ENCODE assay signal across 9 cellular contexts in the genomic region with DNA sequence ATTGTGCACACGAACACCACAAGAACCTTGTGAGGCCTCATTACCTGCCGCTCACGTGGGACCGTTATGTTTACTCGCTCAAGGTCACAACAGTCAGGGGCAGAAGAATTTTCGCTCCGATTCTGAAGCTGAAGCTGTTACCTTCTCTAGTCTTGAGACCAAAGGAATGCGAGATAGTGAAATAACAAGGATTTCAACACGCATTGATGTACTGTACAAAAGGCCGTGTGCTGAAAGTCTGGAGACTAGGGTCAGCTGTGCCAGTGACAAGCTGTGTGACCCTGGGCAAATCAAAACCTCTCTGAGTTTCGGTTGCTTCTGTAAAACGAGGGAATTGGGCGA. TPM values are rescaled to one million over a fixed set of nuclear protein-coding genes. Genes with fewer than 3 reads are reported as not detected.
DNase-seq lines count a peak whose midpoint lies in the region; ATAC-seq, FAIRE-seq and TF ChIP-seq lines count a peak whose summit lies in the region.
"Had no signal": no experiment of that assay in that cellular context is flagged by ENCODE, and none has a peak within 500 bp of the region (broad histone marks: within the 10 kb centered on the region; RNA-seq: fewer than 3 reads in every experiment).

No MANE protein-coding gene starts in this region.

- peaks cover 44% of the 10 kb centered on the region for H3K4me1 Mint-ChIP-seq in activated CD4-positive, alpha-beta T cell treated with anti-CD3 and anti-CD28 coated beads, Interleukin-2, amount 10 ng/mL, durations not matched to agents 24 days and 14 days
- H3K4me1 Mint-ChIP-seq in neural crest cell: peaks cover 42% of the 10 kb centered on the region

- FAIRE-seq in D721Med (lab: Jason Lieb, UNC): no peak
- FAIRE-seq: frontal cortex had no signal

- H3K36me3 Mint-ChIP-seq in activated CD4-positive, alpha-beta T cell treated with anti-CD3 and anti-CD28 coated beads, Interleukin-2, amount 10 ng/mL, durations not matched to agents 24 days and 14 days (ENCODE audit: low read depth): peaks cover 34% of the 10 kb centered on the region
- H3K36me3 Mint-ChIP-seq in neural crest cell (ENCODE audit: low read depth): peaks cover 26% of the 10 kb centered on the region

- H3K27ac Mint-ChIP-seq in activated CD4-positive, alpha-beta T cell treated with anti-CD3 and anti-CD28 coated beads, Interleukin-2, amount 10 ng/mL, durations not matched to agents 24 days and 14 days: peak overlapping the region; percentile 99
- H3K27ac Mint-ChIP-seq in neural crest cell (ENCODE audit: unreplicated experiment): peak overlapping the region; percentile 99

- no peak for TF ChIP-seq POLR2A in uterus (IDR thresholded peaks at IDR 0.05)

- peak overlapping the region; percentile 96 for H3K9ac ChIP-seq in endocrine pancreas (ENCODE audit: control insufficient read depth, insufficient read depth, low read length)

- H3K4me3 ChIP-seq in endocrine pancreas (ENCODE audit: control insufficient read depth, insufficient read depth, low read length): peak overlapping the region; percentile 92
- H3K4me3 ChIP-seq in uterus: peak overlapping the region; percentile 71 to 78

- peak overlapping the region; percentile 93 for H3K4me3 Mint-ChIP-seq in activated CD4-positive, alpha-beta T cell treated with anti-CD3 and anti-CD28 coated beads, Interleukin-2, amount 10 ng/mL, durations not matched to agents 24 days and 14 days
- peak overlapping the region; percentile 96 for H3K4me3 Mint-ChIP-seq in neural crest cell

- peak overlapping the region; percentile 98 to 99 for H3K27ac ChIP-seq in uterus

- no peaks in the 10 kb centered on the region for H3K27me3 Mint-ChIP-seq in activated CD4-positive, alpha-beta T cell treated with anti-CD3 and anti-CD28 coated beads, Interleukin-2, amount 10 ng/mL, durations not matched to agents 24 days and 14 days
- no peaks in the 10 kb centered on the region for H3K27me3 Mint-ChIP-seq in neural crest cell (ENCODE audit: low read depth)

- TF ChIP-seq CTCF in neural crest cell (conservative IDR thresholded peaks at IDR 0.05) (no peak), uterus (IDR thresholded peaks at IDR 0.05) (no peak), D721Med (IDR thresholded peaks at IDR 0.05; ENCODE audit: insufficient read depth, missing control alignments) (no peak)

- ATAC-seq in GM19372 (IDR thresholded peaks at IDR 0.05; ENCODE audit: low read depth, unreplicated experiment) (peak; percentile 24), HG03196 (IDR thresholded peaks at IDR 0.05; ENCODE audit: unreplicated experiment) (peak; percentile 27)

- H3K4me1 ChIP-seq in endocrine pancreas (ENCODE audit: control insufficient read depth, insufficient read depth, low read length) (no peaks in the 10 kb centered on the region), uterus (no peaks in the 10 kb centered on the region)

- H3K9me3 Mint-ChIP-seq in activated CD4-positive, alpha-beta T cell treated with anti-CD3 and anti-CD28 coated beads, Interleukin-2, amount 10 ng/mL, durations not matched to agents 24 days and 14 days: no peaks in the 10 kb centered on the region
- peaks cover 8% of the 10 kb centered on the region for H3K9me3 Mint-ChIP-seq in neural crest cell

- H3K9me3 ChIP-seq in endocrine pancreas (ENCODE audit: control insufficient read depth, low read length): peaks cover 2% of the 10 kb centered on the region
- H3K9me3 ChIP-seq in uterus: no peaks in the 10 kb centered on the region

- H3K27me3 ChIP-seq in endocrine pancreas (ENCODE audit: control insufficient read depth, insufficient read depth, low read length) (no peaks in the 10 kb centered on the region), uterus (no peaks in the 10 kb centered on the region)

- intact Hi-C loops in activated CD4-positive, alpha-beta T cell treated with anti-CD3 and anti-CD28 coated beads, Interleukin-2, amount 10 ng/mL, durations not matched to agents 24 days and 14 days (cut with micrococcal nuclease): loop anchor here (1.0 to 10.0 kb wide), 8 partner anchors 115 to 749 kb away; partner anchors contain the start of genes MFSD6, NAB1, ORMDL1 and PMS1
- intact Hi-C loops in uterus (cut with DNase I; ENCODE audit: low total_unique reads): no loop called here

- no peak for DNase-seq in activated CD4-positive, alpha-beta T cell treated with anti-CD3 and anti-CD28 coated beads, Interleukin-2, amount 10 ng/mL, durations not matched to agents 24 days and 14 days
- DNase-seq in neural crest cell (ENCODE audit: low read depth, low spot score) (no peak), uterus (no peak), D721Med (ENCODE audit: insufficient read length, low spot score) (no peak), amniotic stem cell (lab: John Stamatoyannopoulos, UW) (no peak)

- H3K36me3 ChIP-seq in endocrine pancreas (ENCODE audit: control insufficient read depth, insufficient read depth, low read length) (no peaks in the 10 kb centered on the region), uterus (no peaks in the 10 kb centered on the region)

RNA-seq across cellular contexts. Expression of gene NEMP2, which starts 0.6 kb away (rescaled TPM):
- total RNA-seq in activated CD4-positive, alpha-beta T cell treated with anti-CD3 and anti-CD28 coated beads, Interleukin-2, amount 10 ng/mL, durations not matched to agents 24 days and 14 days: 16.4 and 19.0 TPM in 2 replicates
- total RNA-seq in neural crest cell (7.6 and 9.8 TPM in 2 replicates), uterus (10 to 100 TPM in 1 of 4 donors, 1 to 10 TPM in 3; 2.0 to 16.5 (median 5.7) TPM)
